Comparison of ENCODE assay signal across 9 cellular contexts in the genomic region with DNA sequence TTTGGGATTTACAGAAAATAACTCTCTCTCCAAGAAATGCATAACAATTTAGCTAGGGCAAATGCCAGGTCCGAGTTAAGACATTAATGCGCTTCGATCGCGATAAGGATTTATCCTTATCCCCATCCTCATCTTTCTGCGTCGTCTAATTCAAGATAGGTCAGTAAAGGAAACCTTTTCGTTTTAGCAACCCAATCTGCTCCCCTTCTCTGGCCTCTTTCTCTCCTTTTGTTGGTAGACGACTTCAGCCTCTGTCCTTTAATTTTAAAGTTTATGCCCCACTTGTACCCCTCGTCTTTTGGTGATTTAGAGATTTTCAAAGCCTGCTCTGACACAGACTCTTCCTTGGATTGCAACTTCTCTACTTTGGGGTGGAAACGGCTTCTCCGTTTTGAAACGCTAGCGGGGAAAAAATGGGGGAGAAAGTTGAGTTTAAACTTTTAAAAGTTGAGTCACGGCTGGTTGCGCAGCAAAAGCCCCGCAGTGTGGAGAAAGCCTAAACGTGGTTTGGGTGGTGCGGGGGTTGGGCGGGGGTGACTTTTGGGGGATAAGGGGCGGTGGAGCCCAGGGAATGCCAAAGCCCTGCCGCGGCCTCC. TPM values are rescaled to one million over a fixed set of nuclear protein-coding genes. Genes with fewer than 3 reads are reported as not detected.
DNase-seq lines count a peak whose midpoint lies in the region; ATAC-seq and TF ChIP-seq lines count a peak whose summit lies in the region.
"Had no signal": no experiment of that assay in that cellular context is flagged by ENCODE, and none has a peak within 500 bp of the region (broad histone marks: within the 10 kb centered on the region; RNA-seq: fewer than 3 reads in every experiment).

No MANE protein-coding gene starts in this region.

- peaks cover 58% of the 10 kb centered on the region for H3K27me3 Mint-ChIP-seq in CD8-positive, alpha-beta T cell (ENCODE audit: low read depth)
- no peaks in the 10 kb centered on the region for H3K27me3 Mint-ChIP-seq in osteocyte (ENCODE audit: unreplicated experiment)

- H3K9me3 Mint-ChIP-seq in CD8-positive, alpha-beta T cell = peaks cover 2% of the 10 kb centered on the region
- peaks cover 3% of the 10 kb centered on the region for H3K9me3 Mint-ChIP-seq in osteocyte (ENCODE audit: unreplicated experiment)

- H3K36me3 Mint-ChIP-seq in CD8-positive, alpha-beta T cell = no peaks in the 10 kb centered on the region
- peaks cover 4% of the 10 kb centered on the region for H3K36me3 Mint-ChIP-seq in osteocyte (ENCODE audit: unreplicated experiment)

- 36 to 43% methylated on average over 23 of the region's 23 CpGs for WGBS in esophagus, 2 donors

- no peaks in the 10 kb centered on the region for H3K36me3 ChIP-seq in CD8-positive, alpha-beta T cell (ENCODE audit: insufficient read depth, low read length)
- H3K36me3 ChIP-seq in Panc1 (ENCODE audit: control insufficient read depth, insufficient read depth, low read length) = no peaks in the 10 kb centered on the region
- H3K36me3 ChIP-seq in esophagus (ENCODE audit: control insufficient read depth in 2 of 2, insufficient read depth in 2 of 2, low read length in 1 of 2) = no peaks in the 10 kb centered on the region
- no peaks in the 10 kb centered on the region for H3K36me3 ChIP-seq in PC-9 (ENCODE audit: low read depth)

- no peaks in the 10 kb centered on the region for H4K20me1 ChIP-seq in PC-9 (ENCODE audit: insufficient read depth)

- H3K4me1 ChIP-seq in CD8-positive, alpha-beta T cell (ENCODE audit: insufficient read depth, low read length) = peaks cover 10% of the 10 kb centered on the region
- peaks cover 11% of the 10 kb centered on the region for H3K4me1 ChIP-seq in Panc1 (ENCODE audit: control insufficient read depth, insufficient read depth, low read length)
- H3K4me1 ChIP-seq in esophagus (ENCODE audit: control insufficient read depth in 2 of 2, insufficient read depth in 2 of 2, low read length in 1 of 2) = peaks cover 0 to 2% of the 10 kb centered on the region in 2 donors
- 0 out of 2 replicates have a peak, but pooled peaks cover under 1% of the 10 kb centered on the region for H3K4me1 ChIP-seq in PC-9 (replicated peaks; ENCODE audit: insufficient read depth)

- CTCF ChIA-PET in CD8-positive, alpha-beta T cell (lab: Charles Lee) = no interaction called here
- CTCF ChIA-PET in Panc1 (lab: Charles Lee) = interaction anchor here (0.6 kb wide), 1 partner anchor 841 kb away, joined by 3 read pairs; no protein-coding TSS in a partner anchor
- CTCF ChIA-PET in PC-9 (lab: Charles Lee) = no interaction called here

- intact Hi-C loops in CD8-positive, alpha-beta T cell (cut with DNase I, micrococcal nuclease) = no loop called here
- intact Hi-C loops in Panc1 (cut with micrococcal nuclease; ENCODE audit: unreplicated experiment) (loop anchor here (5.0 kb wide), 2 partner anchors 44 to 69 kb away; no protein-coding TSS in a partner anchor), PC-9 (cut with micrococcal nuclease; ENCODE audit: unreplicated experiment) (no loop called here)

- no peak overlapping the region for H3K27ac Mint-ChIP-seq in CD8-positive, alpha-beta T cell
- peak overlapping the region; percentile 91 for H3K27ac Mint-ChIP-seq in osteocyte (ENCODE audit: unreplicated experiment)

- no peaks in the 10 kb centered on the region for H3K79me2 ChIP-seq in PC-9 (ENCODE audit: low read depth)

- no peak for TF ChIP-seq CTCF in CD8-positive, alpha-beta T cell (IDR thresholded peaks at IDR 0.05)
- no peak for TF ChIP-seq CTCF in Panc1 (IDR thresholded peaks at IDR 0.05)
- no peak for TF ChIP-seq CTCF in osteocyte (IDR thresholded peaks at IDR 0.05)
- no peak for TF ChIP-seq CTCF in PC-9 (conservative IDR thresholded peaks at IDR 0.05)

- no peak overlapping the region for H2AFZ ChIP-seq in PC-9

- ATAC-seq in CD8-positive, alpha-beta T cell = no peak
- ATAC-seq in Panc1 (no peak), HG03280 (IDR thresholded peaks at IDR 0.05; ENCODE audit: unreplicated experiment) (no peak), GM19397 (IDR thresholded peaks at IDR 0.05; ENCODE audit: unreplicated experiment) (no peak)

- H3K27ac ChIP-seq in CD8-positive, alpha-beta T cell (ENCODE audit: low read depth, low read length) = no peak overlapping the region
- H3K27ac ChIP-seq in Panc1 (ENCODE audit: low read length) (peak overlapping the region; percentile 81), esophagus (ENCODE audit: low read depth in 2 of 2, low read length in 1 of 2) (peak overlapping the region; percentile 33 to 80), PC-9 (no peak overlapping the region)

- peak overlapping the region; percentile 72 for H3K4me3 Mint-ChIP-seq in CD8-positive, alpha-beta T cell
- peak overlapping the region; percentile 78 for H3K4me3 Mint-ChIP-seq in osteocyte (ENCODE audit: unreplicated experiment)

- no peak for DNase-seq in CD8-positive, alpha-beta T cell
- DNase-seq in Panc1 (ENCODE audit: low read depth, low spot score) = no peak
- no peak for DNase-seq in osteocyte (ENCODE audit: extremely low spot score, unreplicated experiment)
- no peak for DNase-seq in PC-9
- no peak for DNase-seq in LoVo (ENCODE audit: low spot score)
- DNase-seq: NCI-H1436 treated with DMSO at 0.1 percent for 48 hours had no signal

- peaks cover 2% of the 10 kb centered on the region; the same call in 1 of the 2 replicates for H3F3A ChIP-seq in PC-9 (ENCODE audit: insufficient read depth, low read depth)

- peaks cover 30% of the 10 kb centered on the region for H3K27me3 ChIP-seq in CD8-positive, alpha-beta T cell (ENCODE audit: insufficient read depth, low read length)
- H3K27me3 ChIP-seq in Panc1 (ENCODE audit: control insufficient read depth, insufficient read depth, low read length) (no peaks in the 10 kb centered on the region), esophagus (ENCODE audit: control insufficient read depth in 1 of 2, insufficient read depth in 2 of 2, low read length in 2 of 2) (peaks cover 0 to 2% of the 10 kb centered on the region in 2 donors), PC-9 (ENCODE audit: insufficient read depth, low read depth) (no peaks in the 10 kb centered on the region)

- H3K4me2 ChIP-seq in PC-9 = no peak overlapping the region

- no peaks in the 10 kb centered on the region for H3K9me2 ChIP-seq in PC-9 (ENCODE audit: insufficient read depth)

- in situ Hi-C loops in Panc1 (cut with HindIII; ENCODE audit: low pct_unique_long_range_greater_than_20kb, low sequenced_read_pairs) = no loop called here

- peaks cover 13% of the 10 kb centered on the region for H3K4me1 Mint-ChIP-seq in CD8-positive, alpha-beta T cell (ENCODE audit: low read depth)
- H3K4me1 Mint-ChIP-seq in osteocyte (ENCODE audit: unreplicated experiment) = peaks cover 32% of the 10 kb centered on the region

- POLR2A ChIA-PET in CD8-positive, alpha-beta T cell (lab: Charles Lee) = no interaction called here
- POLR2A ChIA-PET in Panc1 (lab: Charles Lee) = no interaction called here
- POLR2A ChIA-PET in PC-9 (lab: Charles Lee; ENCODE audit: unreplicated experiment) = no interaction called here

- H3K9me3 ChIP-seq in CD8-positive, alpha-beta T cell (ENCODE audit: low read length) = no peaks in the 10 kb centered on the region
- H3K9me3 ChIP-seq in Panc1 (ENCODE audit: control insufficient read depth, insufficient read depth, low read depth, low read length) (no peaks in the 10 kb centered on the region), esophagus (ENCODE audit: control insufficient read depth in 2 of 2, insufficient read depth in 1 of 2, low read depth in 1 of 2, low read length in 1 of 2) (no peaks in the 10 kb centered on the region), PC-9 (ENCODE audit: insufficient read depth, low read depth) (no peaks in the 10 kb centered on the region)

- BruUV-seq in Panc1 (replicated peaks; lab: Mats Ljungman, UMichigan) = no TSS peak
- BruUV-seq in PC-9 (replicated peaks; lab: Mats Ljungman, UMichigan) = no TSS peak

- H3K4me3 ChIP-seq in CD8-positive, alpha-beta T cell (ENCODE audit: low read depth, low read length) = no peak overlapping the region
- peak overlapping the region; percentile 48 to 73 for H3K4me3 ChIP-seq in Panc1 (ENCODE audit: low read depth in 2 of 2, low read length in 2 of 2)
- peak overlapping the region in 1 of 2 donors; percentile 58 for H3K4me3 ChIP-seq in esophagus (ENCODE audit: low read depth in 1 of 2, low read length in 2 of 2)
- H3K4me3 ChIP-seq in PC-9 = no peak overlapping the region

RNA-seq across cellular contexts. Expression of gene FGF2, which starts 0.5 kb away (rescaled TPM):
- not detected for total RNA-seq in CD8-positive, alpha-beta T cell
- 21.7 TPM for total RNA-seq in Panc1 (2021; ENCODE audit: unreplicated experiment)
- polyA plus RNA-seq in Panc1 (2012; ENCODE audit: insufficient read length) = 7.8 TPM
- polyA plus RNA-seq in esophagus = under 1 TPM; 0.61 to 0.99 TPM
- total RNA-seq in osteocyte = 29.2 and 33.4 TPM in 2 replicates
- total RNA-seq in PC-9 (2021) = 1.4 and 2.1 TPM in 2 replicates

Comparison
In these comparisons a context has a peak if more than half of its experiments do, and no peak if none do; other contexts are left out.
1. H3K27ac ChIP-seq: peak in Panc1 (single experiment) and esophagus (2 of 2); none in CD8-positive, alpha-beta T cell (single experiment) and PC-9 (single experiment).
2. H3K4me3 ChIP-seq: peak in Panc1 (2 of 2); none in CD8-positive, alpha-beta T cell (single experiment) and PC-9 (single experiment).